Comparison of ENCODE assay signal across 20 cellular contexts in genomic region chrX:96615448-96615847, GRCh38.
DNase-seq lines count a peak whose midpoint lies in the region; ATAC-seq, FAIRE-seq and TF ChIP-seq lines count a peak whose summit lies in the region.
"Had no signal": no experiment of that assay in that cellular context is flagged by ENCODE, and none has a peak within 500 bp of the region (broad histone marks: within the 10 kb centered on the region; RNA-seq: fewer than 3 reads in every experiment).

No MANE protein-coding gene starts in this region.

- DNase-seq in AG09319 (ENCODE audit: extremely low read depth, low read depth) = peak; percentile 24
- no peak for DNase-seq in endothelial cell of umbilical vein (ENCODE audit: low read depth, low spot score)
- peak; percentile 3 for DNase-seq in fibroblast of pulmonary artery (ENCODE audit: low read depth)
- peak; percentile 30 for DNase-seq in retinal pigment epithelial cell (ENCODE audit: low read depth)
- no peak for DNase-seq in immature natural killer cell
- no peak for DNase-seq in esophagus muscularis mucosa (ENCODE audit: extremely low spot score)
- no peak for DNase-seq in NCI-H1048 (lab: John Stamatoyannopoulos, UW)
- DNase-seq: 8988T; AML-193; Caco-2; CD4-positive, alpha-beta T cell; HCEC 1CT; IMR-90 had no signal

- no peak overlapping the region for H3K4me3 Mint-ChIP-seq in immature natural killer cell
- H3K4me3 Mint-ChIP-seq: CD4-positive, alpha-beta T cell; GM23338 had no signal

- no peak for TF ChIP-seq CTCF in AG09319 (IDR thresholded peaks at IDR 0.05; ENCODE audit: low read depth, low read length)
- TF ChIP-seq CTCF in endothelial cell of umbilical vein (IDR thresholded peaks at IDR 0.05; ENCODE audit: extremely low read depth in 1 of 2, insufficient read depth in 1 of 2, low read depth in 1 of 2, low read length in 2 of 2) = no peak
- no peak for TF ChIP-seq CTCF in fibroblast of pulmonary artery (IDR thresholded peaks at IDR 0.05; ENCODE audit: low read length, missing control alignments)
- TF ChIP-seq CTCF in retinal pigment epithelial cell (conservative IDR thresholded peaks at IDR 0.05; ENCODE audit: low read depth, low read length) = no peak
- no peak for TF ChIP-seq CTCF in esophagus muscularis mucosa (IDR thresholded peaks at IDR 0.05)

- H3K9me1 ChIP-seq in endothelial cell of umbilical vein (replicated peaks; ENCODE audit: control insufficient read depth, extremely low read depth, insufficient read depth, low read length) = no peaks in the 10 kb centered on the region

- H3K36me3 ChIP-seq in endothelial cell of umbilical vein (ENCODE audit: control insufficient read depth in 2 of 2, extremely low read depth in 1 of 2, insufficient read depth in 2 of 2, low read length in 2 of 2) = no peaks in the 10 kb centered on the region
- H3K36me3 ChIP-seq in esophagus muscularis mucosa = no peaks in the 10 kb centered on the region

- dilution Hi-C loops in endothelial cell of umbilical vein (cut with MboI; ENCODE audit: extremely low pct_ligation_motif_present, low sequenced_read_pairs) = no loop called here

- H3K27me3 ChIP-seq in endothelial cell of umbilical vein (ENCODE audit: control insufficient read depth in 2 of 2, insufficient read depth in 2 of 2, low read length in 2 of 2) = no peaks in the 10 kb centered on the region
- H3K27me3 ChIP-seq in esophagus muscularis mucosa = no peaks in the 10 kb centered on the region

- no TSS peak for BruUV-seq in endothelial cell of umbilical vein (replicated peaks; lab: Mats Ljungman, UMichigan)

- TF ChIP-seq POLR2A in endothelial cell of umbilical vein (IDR thresholded peaks at IDR 0.05; ENCODE audit: low read depth, low read length) = no peak
- no peak for TF ChIP-seq POLR2A in esophagus muscularis mucosa (IDR thresholded peaks at IDR 0.05; ENCODE audit: low read depth)

- no peak overlapping the region for H3K27ac Mint-ChIP-seq in immature natural killer cell
- H3K27ac Mint-ChIP-seq: CD4-positive, alpha-beta T cell; GM23338 had no signal

- CTCF ChIA-PET in endothelial cell of umbilical vein (lab: Charles Lee) = no interaction called here

- H2AFZ ChIP-seq in endothelial cell of umbilical vein (ENCODE audit: low read depth, low read length) = no peak overlapping the region
- H2AFZ ChIP-seq: GM23338 had no signal

- H3K27ac ChIP-seq in endothelial cell of umbilical vein (ENCODE audit: insufficient read depth, low read depth, low read length) = no peak overlapping the region
- no peak overlapping the region for H3K27ac ChIP-seq in esophagus muscularis mucosa (replicated peaks in 1 of 4)
- H3K27ac ChIP-seq: C4-2B had no signal

- H4K20me1 ChIP-seq in endothelial cell of umbilical vein (replicated peaks; ENCODE audit: control insufficient read depth, extremely low read depth, insufficient read depth, low read length) = no peaks in the 10 kb centered on the region

- H3K4me2 ChIP-seq in endothelial cell of umbilical vein (ENCODE audit: insufficient read depth, low read length) = no peak overlapping the region
- H3K4me2 ChIP-seq: GM23338 had no signal

- intact Hi-C loops in endothelial cell of umbilical vein (cut with micrococcal nuclease) = no loop called here
- intact Hi-C loops in esophagus muscularis mucosa (cut with DNase I) = no loop called here

- H3K4me3 ChIP-seq in endothelial cell of umbilical vein (replicated peaks in 1 of 3; ENCODE audit: insufficient read depth in 1 of 3, low read depth in 1 of 3, low read length in 3 of 3) = no peak overlapping the region
- H3K4me3 ChIP-seq in fibroblast of pulmonary artery (replicated peaks; ENCODE audit: low read depth, low read length) = no peak overlapping the region
- no peak overlapping the region for H3K4me3 ChIP-seq in retinal pigment epithelial cell (ENCODE audit: low read length)
- H3K4me3 ChIP-seq in esophagus muscularis mucosa = no peak overlapping the region
- H3K4me3 ChIP-seq: GM23338 had no signal

- TF ChIP-seq EP300 in esophagus muscularis mucosa (IDR thresholded peaks at IDR 0.05) = no peak

- H3K9me3 ChIP-seq in endothelial cell of umbilical vein (replicated peaks; ENCODE audit: control insufficient read depth, insufficient read depth, low read length) (no peaks in the 10 kb centered on the region), esophagus muscularis mucosa (no peaks in the 10 kb centered on the region)
- H3K9me3 ChIP-seq: Caco-2 had no signal

- POLR2A ChIA-PET in endothelial cell of umbilical vein (lab: Charles Lee) = no interaction called here

- WGBS in esophagus muscularis mucosa = 62% methylated on average over 4 of the region's 4 CpGs

- FAIRE-seq in endothelial cell of umbilical vein (lab: Jason Lieb, UNC) = peak; percentile 26
- FAIRE-seq: G401.6, GM12891, H54, HTR-8/SVneo had no signal

- no peaks in the 10 kb centered on the region for H3K9me3 Mint-ChIP-seq in immature natural killer cell
- H3K9me3 Mint-ChIP-seq: CD4-positive, alpha-beta T cell; GM23338 had no signal

- no peak for ATAC-seq in GM21723 (IDR thresholded peaks at IDR 0.05; ENCODE audit: unreplicated experiment)
- ATAC-seq: GM23338 had no signal

- H3K79me2 ChIP-seq in endothelial cell of umbilical vein (ENCODE audit: control insufficient read depth, insufficient read depth, low read length) = no peaks in the 10 kb centered on the region

- H3K36me3 Mint-ChIP-seq in immature natural killer cell = no peaks in the 10 kb centered on the region

- H3K4me1 ChIP-seq in endothelial cell of umbilical vein (ENCODE audit: control insufficient read depth, extremely low read depth, insufficient read depth, low read length) (no peaks in the 10 kb centered on the region), esophagus muscularis mucosa (no peaks in the 10 kb centered on the region)
- H3K4me1 ChIP-seq: Caco-2 had no signal

- no peaks in the 10 kb centered on the region for H3K4me1 Mint-ChIP-seq in immature natural killer cell
- H3K4me1 Mint-ChIP-seq: GM23338 had no signal

- H3K9ac ChIP-seq in endothelial cell of umbilical vein (replicated peaks; ENCODE audit: extremely low read depth, insufficient read depth, low read length) = no peak overlapping the region

- H3K27me3 Mint-ChIP-seq in immature natural killer cell (ENCODE audit: low read depth in 3 of 3) = peaks cover 0 to 2% (median 0%) of the 10 kb centered on the region in 3 donors
- H3K27me3 Mint-ChIP-seq: CD4-positive, alpha-beta T cell had no signal

TF ChIP-seq in endothelial cell of umbilical vein, 7 proteins besides CTCF, POLR2A, EP300 and RAD21:
- TF ChIP-seq MYC (IDR thresholded peaks at IDR 0.05; ENCODE audit: low read depth, low read length) = no peak
- no peak for TF ChIP-seq MAX (IDR thresholded peaks at IDR 0.05; ENCODE audit: insufficient read depth, insufficient read length)
- TF ChIP-seq FOS (IDR thresholded peaks at IDR 0.05; ENCODE audit: borderline replicate concordance, insufficient read depth, low read length) = no peak
- no peak for TF ChIP-seq JUN (IDR thresholded peaks at IDR 0.05; ENCODE audit: borderline replicate concordance, insufficient read depth, insufficient read length, low read depth)
- no peak for TF ChIP-seq GATA2 (IDR thresholded peaks at IDR 0.05; ENCODE audit: insufficient read depth, insufficient read length, low read depth, low read length)
- TF ChIP-seq POLR2AphosphoS5 (IDR thresholded peaks at IDR 0.05; ENCODE audit: insufficient read depth, low read depth, low read length) = no peak

Comparison
In these comparisons a context has a peak if more than half of its experiments do, and no peak if none do; other contexts are left out.
1. DNase-seq: peak in AG09319 (single experiment), fibroblast of pulmonary artery (single experiment) and retinal pigment epithelial cell (single experiment); none in endothelial cell of umbilical vein (single experiment), immature natural killer cell (0 of 3), esophagus muscularis mucosa (single experiment) and NCI-H1048 (single experiment).